In genomic region chr5:57246426-57246825, GRCh38 we compare ENCODE assay signal across 27 cellular contexts.
A peak's percentile ranks its signal among the peaks of the same experiment; 100 is the strongest.
DNase-seq lines count a peak whose midpoint lies in the region; ATAC-seq, FAIRE-seq and TF ChIP-seq lines count a peak whose summit lies in the region.
"Had no signal": no experiment of that assay in that cellular context is flagged by ENCODE, and none has a peak within 500 bp of the region (broad histone marks: within the 10 kb centered on the region; RNA-seq: fewer than 3 reads in every experiment).

No MANE protein-coding gene starts in this region.

- no peaks in the 10 kb centered on the region for H3K9me3 ChIP-seq in CD4-positive, CD25-positive, alpha-beta regulatory T cell (ENCODE audit: control insufficient read depth in 2 of 2, low read length in 2 of 2)
- no peaks in the 10 kb centered on the region for H3K9me3 ChIP-seq in thyroid gland
- H3K9me3 ChIP-seq: neutrophil, prostate gland, sigmoid colon, upper lobe of left lung had no signal

- 95 to 98% methylated on average over 2 of the region's 2 CpGs for WGBS in thyroid gland, 2 donors

- POLR2A ChIA-PET in activated CD4-positive, alpha-beta T cell treated with anti-CD3 and anti-CD28 coated beads for 36 hours (lab: Charles Lee), result interaction anchor here (0.7 kb wide), 1 partner anchor 402 kb away, joined by 6 read pairs; no protein-coding TSS in a partner anchor

- intact Hi-C loops in activated CD4-positive, alpha-beta T cell treated with anti-CD3 and anti-CD28 coated beads for 36 hours (cut with DNase I, micrococcal nuclease), result no loop called here
- intact Hi-C loops in thyroid gland (cut with DNase I), result no loop called here

- no peak overlapping the region for H3K4me3 ChIP-seq in CD4-positive, CD25-positive, alpha-beta regulatory T cell (ENCODE audit: low read depth, low read length)
- no peak overlapping the region for H3K4me3 ChIP-seq in thyroid gland (replicated peaks in 1 of 3)
- H3K4me3 ChIP-seq: GM12878, prostate gland, sigmoid colon, upper lobe of left lung had no signal

- no peaks in the 10 kb centered on the region for H3K4me1 ChIP-seq in CD4-positive, CD25-positive, alpha-beta regulatory T cell (ENCODE audit: control insufficient read depth, insufficient read depth, low read length, poor library complexity, severe bottlenecking)
- no peaks in the 10 kb centered on the region for H3K4me1 ChIP-seq in thyroid gland
- H3K4me1 ChIP-seq: prostate gland, sigmoid colon had no signal

- peaks cover 49% of the 10 kb centered on the region for H3K36me3 ChIP-seq in CD4-positive, CD25-positive, alpha-beta regulatory T cell (ENCODE audit: control insufficient read depth, insufficient read depth, low read length)
- H3K36me3 ChIP-seq in thyroid gland, result peaks cover 24 to 26% of the 10 kb centered on the region in 2 donors

- no peak for ATAC-seq in activated CD4-positive, alpha-beta T cell treated with anti-CD3 and anti-CD28 coated beads for 36 hours
- ATAC-seq in CD4-positive, CD25-positive, alpha-beta regulatory T cell (ENCODE audit: low read depth in 2 of 2), result peak; percentile 45 to 48
- ATAC-seq: GM12878 had no signal

- no peak for TF ChIP-seq CTCF in thyroid gland (IDR thresholded peaks at IDR 0.05)

- CTCF ChIA-PET in activated CD4-positive, alpha-beta T cell treated with anti-CD3 and anti-CD28 coated beads for 36 hours (lab: Charles Lee), result interaction anchor here (0.6 to 1.4 kb wide), 2 partner anchors 11 to 86 kb away, joined by 3 to 4 read pairs; no protein-coding TSS in a partner anchor

- no peak overlapping the region for H3K4me3 Mint-ChIP-seq in activated CD4-positive, alpha-beta T cell treated with anti-CD3 and anti-CD28 coated beads for 36 hours
- H3K4me3 Mint-ChIP-seq in CD4-positive, CD25-positive, alpha-beta regulatory T cell, result peak overlapping the region in 2 of 4 donors; percentile 4 to 20
- no peak overlapping the region for H3K4me3 Mint-ChIP-seq in T-helper 2 cell treated with Interferon-gamma antibody and Interleukin-4, amounts not matched to agents 5 μg/mL and 100 μg/mL, for 36 hours
- H3K4me3 Mint-ChIP-seq in immature natural killer cell, result no peak overlapping the region

- no peaks in the 10 kb centered on the region for H3K27me3 Mint-ChIP-seq in activated CD4-positive, alpha-beta T cell treated with anti-CD3 and anti-CD28 coated beads for 36 hours
- H3K27me3 Mint-ChIP-seq in CD4-positive, CD25-positive, alpha-beta regulatory T cell, result no peaks in the 10 kb centered on the region
- H3K27me3 Mint-ChIP-seq in T-helper 2 cell treated with Interferon-gamma antibody and Interleukin-4, amounts not matched to agents 5 μg/mL and 100 μg/mL, for 36 hours (ENCODE audit: low read depth), result no peaks in the 10 kb centered on the region
- H3K27me3 Mint-ChIP-seq in immature natural killer cell (ENCODE audit: low read depth in 3 of 3), result peaks cover 0 to 2% (median 0%) of the 10 kb centered on the region in 3 donors

- peaks cover 48% of the 10 kb centered on the region for H3K4me1 Mint-ChIP-seq in activated CD4-positive, alpha-beta T cell treated with anti-CD3 and anti-CD28 coated beads for 36 hours
- peaks cover 22 to 44% (median 34%) of the 10 kb centered on the region in 4 donors for H3K4me1 Mint-ChIP-seq in CD4-positive, CD25-positive, alpha-beta regulatory T cell
- H3K4me1 Mint-ChIP-seq in T-helper 2 cell treated with Interferon-gamma antibody and Interleukin-4, amounts not matched to agents 5 μg/mL and 100 μg/mL, for 36 hours (ENCODE audit: low read depth), result peaks cover 28% of the 10 kb centered on the region
- peaks cover 14 to 29% of the 10 kb centered on the region in 2 donors for H3K4me1 Mint-ChIP-seq in immature natural killer cell

- no peaks in the 10 kb centered on the region for H3K27me3 ChIP-seq in CD4-positive, CD25-positive, alpha-beta regulatory T cell (ENCODE audit: control insufficient read depth, insufficient read depth, low read length)
- no peaks in the 10 kb centered on the region for H3K27me3 ChIP-seq in thyroid gland
- H3K27me3 ChIP-seq: neutrophil, sigmoid colon, upper lobe of left lung had no signal

- no peak for FAIRE-seq in H54 (lab: Jason Lieb, UNC)
- FAIRE-seq: endothelial cell of umbilical vein, GM12878, HTR-8/SVneo had no signal

- DNase-seq in activated CD4-positive, alpha-beta T cell treated with anti-CD3 and anti-CD28 coated beads for 36 hours, result no peak
- DNase-seq in activated CD4-positive, alpha-beta T cell treated with anti-CD3 and anti-CD28 coated beads for 1 hour, result no peak
- peak in 2 of 3 donors; percentile 32 to 53 for DNase-seq in CD4-positive, CD25-positive, alpha-beta regulatory T cell
- DNase-seq in T-helper 2 cell treated with Interferon-gamma antibody and Interleukin-4, amounts not matched to agents 5 μg/mL and 100 μg/mL, for 36 hours (ENCODE audit: low spot score), result no peak
- DNase-seq in immature natural killer cell, result peak; percentile 7 to 17 (median 15)
- DNase-seq in thyroid gland, result no peak
- DNase-seq in ecto neural progenitor cell (ENCODE audit: low spot score), result no peak
- DNase-seq in H54 (ENCODE audit: insufficient read length, low spot score), result no peak
- DNase-seq: 8988T; activated naive CD4-positive, alpha-beta T cell treated with anti-CD3 and anti-CD28 coated beads, Interleukin-2, amount 50 U/mL, for 16 hours; DMS79 treated with DMSO at 0.1 percent for 48 hours; GOT3; head of caudate nucleus; NCI-H1417 treated with DMSO at 0.1 percent for 48 hours; NCI-H2081 treated with DMSO at 0.1 percent for 48 hours; NCI-H446; OCI-M1; sigmoid colon; stimulated activated CD4-positive, alpha-beta T cell treated with anti-CD3 and anti-CD28 coated beads, Interleukin-15, amount 100 ng/mL, for 24 hours; T1000; upper lobe of left lung had no signal

- TF ChIP-seq POLR2A in thyroid gland (IDR thresholded peaks at IDR 0.05) (no peak), H54 (IDR thresholded peaks at IDR 0.05; ENCODE audit: low read depth, low read length) (no peak)

- peak overlapping the region; percentile 59 for H3K27ac Mint-ChIP-seq in activated CD4-positive, alpha-beta T cell treated with anti-CD3 and anti-CD28 coated beads for 36 hours
- peak overlapping the region; percentile 29 to 60 (median 56) for H3K27ac Mint-ChIP-seq in CD4-positive, CD25-positive, alpha-beta regulatory T cell
- peak overlapping the region; percentile 15 for H3K27ac Mint-ChIP-seq in T-helper 2 cell treated with Interferon-gamma antibody and Interleukin-4, amounts not matched to agents 5 μg/mL and 100 μg/mL, for 36 hours
- peak overlapping the region; percentile 6 to 83 (median 44) for H3K27ac Mint-ChIP-seq in immature natural killer cell

- no peaks in the 10 kb centered on the region for H3K9me3 Mint-ChIP-seq in activated CD4-positive, alpha-beta T cell treated with anti-CD3 and anti-CD28 coated beads for 36 hours (ENCODE audit: low read depth)
- H3K9me3 Mint-ChIP-seq in CD4-positive, CD25-positive, alpha-beta regulatory T cell, result no peaks in the 10 kb centered on the region
- no peaks in the 10 kb centered on the region for H3K9me3 Mint-ChIP-seq in T-helper 2 cell treated with Interferon-gamma antibody and Interleukin-4, amounts not matched to agents 5 μg/mL and 100 μg/mL, for 36 hours
- H3K9me3 Mint-ChIP-seq in immature natural killer cell, result no peaks in the 10 kb centered on the region

- H3K27ac ChIP-seq in CD4-positive, CD25-positive, alpha-beta regulatory T cell (ENCODE audit: insufficient read depth, low read length, poor library complexity, severe bottlenecking), result no peak overlapping the region
- H3K27ac ChIP-seq in thyroid gland, result no peak overlapping the region
- H3K27ac ChIP-seq: KMS-11, neutrophil, prostate gland, sigmoid colon, upper lobe of left lung had no signal

- H3K36me3 Mint-ChIP-seq in activated CD4-positive, alpha-beta T cell treated with anti-CD3 and anti-CD28 coated beads for 36 hours (ENCODE audit: low read depth), result peaks cover 45% of the 10 kb centered on the region
- peaks cover 32% of the 10 kb centered on the region for H3K36me3 Mint-ChIP-seq in CD4-positive, CD25-positive, alpha-beta regulatory T cell
- H3K36me3 Mint-ChIP-seq in T-helper 2 cell treated with Interferon-gamma antibody and Interleukin-4, amounts not matched to agents 5 μg/mL and 100 μg/mL, for 36 hours (ENCODE audit: low read depth), result peaks cover 53% of the 10 kb centered on the region
- peaks cover 22 to 42% (median 26%) of the 10 kb centered on the region in 3 donors for H3K36me3 Mint-ChIP-seq in immature natural killer cell

Comparison
In these comparisons a context has a peak if more than half of its experiments do, and no peak if none do; other contexts are left out.
1. DNase-seq: peak in CD4-positive, CD25-positive, alpha-beta regulatory T cell (2 of 3) and immature natural killer cell (3 of 3); none in activated CD4-positive, alpha-beta T cell treated with anti-CD3 and anti-CD28 coated beads for 36 hours (single experiment), activated CD4-positive, alpha-beta T cell treated with anti-CD3 and anti-CD28 coated beads for 1 hour (single experiment), T-helper 2 cell treated with Interferon-gamma antibody and Interleukin-4, amounts not matched to agents 5 μg/mL and 100 μg/mL, for 36 hours (single experiment), thyroid gland (0 of 2), ecto neural progenitor cell (single experiment) and H54 (single experiment).
2. Peak in every context shown above with its lines, with median percentiles within 50 percentile points of each other: H3K27ac Mint-ChIP-seq.